In the genomic region with DNA sequence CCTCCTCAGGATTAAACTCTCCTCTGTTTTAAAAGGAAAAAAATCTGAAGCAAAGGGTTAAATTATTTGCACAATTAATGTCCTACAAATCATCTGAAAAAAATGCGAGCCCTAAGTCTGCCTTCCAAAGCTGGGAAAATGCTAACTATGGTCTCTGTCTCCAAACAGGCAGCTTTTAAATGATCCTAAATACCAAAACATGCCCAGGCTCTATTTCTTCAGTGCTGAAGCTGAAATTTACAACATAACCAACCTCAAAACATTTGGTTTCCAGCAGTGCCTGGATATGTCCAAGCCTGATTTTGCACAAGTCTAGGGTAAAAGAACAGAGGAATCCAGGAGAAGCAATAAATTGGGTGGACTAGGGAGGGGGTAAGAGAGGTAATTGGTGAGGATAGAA, we compare ENCODE assay signal across 1 cellular context.
TF ChIP-seq lines count a peak whose summit lies in the region.

No MANE protein-coding gene starts in this region.

TF ChIP-seq in GM12878, 131 proteins besides CTCF, POLR2A, EP300 and RAD21:
- TF ChIP-seq, protein P1, sequence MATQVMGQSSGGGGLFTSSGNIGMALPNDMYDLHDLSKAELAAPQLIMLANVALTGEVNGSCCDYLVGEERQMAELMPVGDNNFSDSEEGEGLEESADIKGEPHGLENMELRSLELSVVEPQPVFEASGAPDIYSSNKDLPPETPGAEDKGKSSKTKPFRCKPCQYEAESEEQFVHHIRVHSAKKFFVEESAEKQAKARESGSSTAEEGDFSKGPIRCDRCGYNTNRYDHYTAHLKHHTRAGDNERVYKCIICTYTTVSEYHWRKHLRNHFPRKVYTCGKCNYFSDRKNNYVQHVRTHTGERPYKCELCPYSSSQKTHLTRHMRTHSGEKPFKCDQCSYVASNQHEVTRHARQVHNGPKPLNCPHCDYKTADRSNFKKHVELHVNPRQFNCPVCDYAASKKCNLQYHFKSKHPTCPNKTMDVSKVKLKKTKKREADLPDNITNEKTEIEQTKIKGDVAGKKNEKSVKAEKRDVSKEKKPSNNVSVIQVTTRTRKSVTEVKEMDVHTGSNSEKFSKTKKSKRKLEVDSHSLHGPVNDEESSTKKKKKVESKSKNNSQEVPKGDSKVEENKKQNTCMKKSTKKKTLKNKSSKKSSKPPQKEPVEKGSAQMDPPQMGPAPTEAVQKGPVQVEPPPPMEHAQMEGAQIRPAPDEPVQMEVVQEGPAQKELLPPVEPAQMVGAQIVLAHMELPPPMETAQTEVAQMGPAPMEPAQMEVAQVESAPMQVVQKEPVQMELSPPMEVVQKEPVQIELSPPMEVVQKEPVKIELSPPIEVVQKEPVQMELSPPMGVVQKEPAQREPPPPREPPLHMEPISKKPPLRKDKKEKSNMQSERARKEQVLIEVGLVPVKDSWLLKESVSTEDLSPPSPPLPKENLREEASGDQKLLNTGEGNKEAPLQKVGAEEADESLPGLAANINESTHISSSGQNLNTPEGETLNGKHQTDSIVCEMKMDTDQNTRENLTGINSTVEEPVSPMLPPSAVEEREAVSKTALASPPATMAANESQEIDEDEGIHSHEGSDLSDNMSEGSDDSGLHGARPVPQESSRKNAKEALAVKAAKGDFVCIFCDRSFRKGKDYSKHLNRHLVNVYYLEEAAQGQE (IDR thresholded peaks at IDR 0.05; ENCODE audit: low read depth, low read length), result no peak
- TF ChIP-seq ZNF217 (IDR thresholded peaks at IDR 0.05) (no peak), RAD51 (IDR thresholded peaks at IDR 0.05) (0 out of 2 replicates have a peak, but pooled peaks have one; percentile 8)
- TF ChIP-seq, protein P2, sequence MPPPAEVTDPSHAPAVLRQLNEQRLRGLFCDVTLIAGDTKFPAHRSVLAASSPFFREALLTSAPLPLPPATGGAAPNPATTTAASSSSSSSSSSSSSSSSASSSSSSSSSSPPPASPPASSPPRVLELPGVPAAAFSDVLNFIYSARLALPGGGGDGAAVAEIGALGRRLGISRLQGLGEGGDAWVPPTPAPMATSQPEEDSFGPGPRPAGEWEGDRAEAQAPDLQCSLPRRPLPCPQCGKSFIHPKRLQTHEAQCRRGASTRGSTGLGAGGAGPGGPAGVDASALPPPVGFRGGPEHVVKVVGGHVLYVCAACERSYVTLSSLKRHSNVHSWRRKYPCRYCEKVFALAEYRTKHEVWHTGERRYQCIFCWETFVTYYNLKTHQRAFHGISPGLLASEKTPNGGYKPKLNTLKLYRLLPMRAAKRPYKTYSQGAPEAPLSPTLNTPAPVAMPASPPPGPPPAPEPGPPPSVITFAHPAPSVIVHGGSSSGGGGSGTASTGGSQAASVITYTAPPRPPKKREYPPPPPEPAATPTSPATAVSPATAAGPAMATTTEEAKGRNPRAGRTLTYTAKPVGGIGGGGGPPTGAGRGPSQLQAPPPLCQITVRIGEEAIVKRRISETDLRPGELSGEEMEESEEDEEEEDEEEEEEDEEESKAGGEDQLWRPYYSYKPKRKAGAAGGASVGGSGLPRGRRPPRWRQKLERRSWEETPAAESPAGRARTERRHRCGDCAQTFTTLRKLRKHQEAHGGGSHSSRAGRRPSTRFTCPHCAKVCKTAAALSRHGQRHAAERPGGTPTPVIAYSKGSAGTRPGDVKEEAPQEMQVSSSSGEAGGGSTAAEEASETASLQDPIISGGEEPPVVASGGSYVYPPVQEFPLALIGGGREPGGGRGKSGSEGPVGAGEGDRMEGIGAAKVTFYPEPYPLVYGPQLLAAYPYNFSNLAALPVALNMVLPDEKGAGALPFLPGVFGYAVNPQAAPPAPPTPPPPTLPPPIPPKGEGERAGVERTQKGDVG (CRISPR knock-in tag; IDR thresholded peaks at IDR 0.05), result no peak
